Comparison of ENCODE assay signal across 1 cellular context in the genomic region with DNA sequence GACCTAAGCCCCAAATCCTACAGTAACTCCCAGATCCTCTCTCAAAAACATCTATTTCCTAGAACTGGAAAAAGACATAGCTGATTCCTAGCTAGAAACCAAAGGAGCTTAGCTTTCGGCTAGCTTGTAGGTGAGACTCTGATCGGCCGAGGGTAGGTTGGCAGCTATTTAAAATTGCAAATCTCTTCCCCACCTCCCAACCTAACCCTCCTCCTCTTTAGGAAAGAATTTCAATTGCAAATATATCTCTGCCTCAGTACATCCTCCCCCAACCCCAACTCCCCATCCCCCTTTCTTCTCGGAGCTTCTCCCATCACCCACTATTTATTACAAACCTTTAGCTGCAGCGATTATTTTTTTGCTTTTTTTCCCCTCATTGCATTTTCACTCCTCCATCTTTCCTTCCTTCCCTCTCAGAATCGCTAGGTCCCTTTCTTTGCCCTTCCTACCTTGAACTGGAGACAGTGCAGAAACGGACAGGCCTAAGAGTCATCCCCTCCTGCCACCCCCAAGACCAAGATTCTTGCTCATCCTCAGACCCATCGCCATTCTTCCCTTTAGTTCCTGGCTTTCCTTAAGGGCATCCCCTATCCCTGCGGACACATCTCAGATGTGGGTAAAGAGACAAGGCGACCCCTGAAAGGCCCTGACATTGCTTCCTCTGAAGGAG.
TF ChIP-seq lines count a peak whose summit lies in the region.

No MANE protein-coding gene starts in this region.

TF ChIP-seq in WTC11, 78 proteins besides CTCF, POLR2A, EP300 and RAD21 (continued from another document):
- TF ChIP-seq, protein P1, sequence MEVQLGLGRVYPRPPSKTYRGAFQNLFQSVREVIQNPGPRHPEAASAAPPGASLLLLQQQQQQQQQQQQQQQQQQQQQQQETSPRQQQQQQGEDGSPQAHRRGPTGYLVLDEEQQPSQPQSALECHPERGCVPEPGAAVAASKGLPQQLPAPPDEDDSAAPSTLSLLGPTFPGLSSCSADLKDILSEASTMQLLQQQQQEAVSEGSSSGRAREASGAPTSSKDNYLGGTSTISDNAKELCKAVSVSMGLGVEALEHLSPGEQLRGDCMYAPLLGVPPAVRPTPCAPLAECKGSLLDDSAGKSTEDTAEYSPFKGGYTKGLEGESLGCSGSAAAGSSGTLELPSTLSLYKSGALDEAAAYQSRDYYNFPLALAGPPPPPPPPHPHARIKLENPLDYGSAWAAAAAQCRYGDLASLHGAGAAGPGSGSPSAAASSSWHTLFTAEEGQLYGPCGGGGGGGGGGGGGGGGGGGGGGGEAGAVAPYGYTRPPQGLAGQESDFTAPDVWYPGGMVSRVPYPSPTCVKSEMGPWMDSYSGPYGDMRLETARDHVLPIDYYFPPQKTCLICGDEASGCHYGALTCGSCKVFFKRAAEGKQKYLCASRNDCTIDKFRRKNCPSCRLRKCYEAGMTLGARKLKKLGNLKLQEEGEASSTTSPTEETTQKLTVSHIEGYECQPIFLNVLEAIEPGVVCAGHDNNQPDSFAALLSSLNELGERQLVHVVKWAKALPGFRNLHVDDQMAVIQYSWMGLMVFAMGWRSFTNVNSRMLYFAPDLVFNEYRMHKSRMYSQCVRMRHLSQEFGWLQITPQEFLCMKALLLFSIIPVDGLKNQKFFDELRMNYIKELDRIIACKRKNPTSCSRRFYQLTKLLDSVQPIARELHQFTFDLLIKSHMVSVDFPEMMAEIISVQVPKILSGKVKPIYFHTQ (CRISPR knock-in tag; IDR thresholded peaks at IDR 0.05): 0 out of 2 replicates have a peak, but pooled peaks have one; percentile 45
- TF ChIP-seq NFE2L1 (CRISPR knock-in tag; IDR thresholded peaks at IDR 0.05) (peak; percentile 17; the same call in 1 of the 2 replicates), ZNF121 (CRISPR knock-in tag; IDR thresholded peaks at IDR 0.05) (peak; percentile 74), CREB1 (CRISPR knock-in tag; IDR thresholded peaks at IDR 0.05) (peak; percentile 10; the same call in 1 of the 2 replicates)
- TF ChIP-seq, protein P2, sequence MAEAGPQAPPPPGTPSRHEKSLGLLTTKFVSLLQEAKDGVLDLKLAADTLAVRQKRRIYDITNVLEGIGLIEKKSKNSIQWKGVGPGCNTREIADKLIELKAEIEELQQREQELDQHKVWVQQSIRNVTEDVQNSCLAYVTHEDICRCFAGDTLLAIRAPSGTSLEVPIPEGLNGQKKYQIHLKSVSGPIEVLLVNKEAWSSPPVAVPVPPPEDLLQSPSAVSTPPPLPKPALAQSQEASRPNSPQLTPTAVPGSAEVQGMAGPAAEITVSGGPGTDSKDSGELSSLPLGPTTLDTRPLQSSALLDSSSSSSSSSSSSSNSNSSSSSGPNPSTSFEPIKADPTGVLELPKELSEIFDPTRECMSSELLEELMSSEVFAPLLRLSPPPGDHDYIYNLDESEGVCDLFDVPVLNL (CRISPR knock-in tag; IDR thresholded peaks at IDR 0.05; ENCODE audit: borderline replicate concordance, low read depth): no peak
